Comparison of ENCODE assay signal across 1 cellular context in genomic region chr12:54416908-54417603, GRCh38.
TF ChIP-seq lines count a peak whose summit lies in the region.

No MANE protein-coding gene starts in this region.

TF ChIP-seq in GM12878, 131 proteins besides CTCF, POLR2A, EP300 and RAD21:
- TF ChIP-seq ZBTB4 (CRISPR knock-in tag; IDR thresholded peaks at IDR 0.05) (no peak), NR2C1 (IDR thresholded peaks at IDR 0.05) (no peak), SREBF1 (IDR thresholded peaks at IDR 0.05; ENCODE audit: low read length) (no peak), SMAD1 (IDR thresholded peaks at IDR 0.05; ENCODE audit: low read depth, partially characterized antibody) (peak; percentile 22), CEBPZ (IDR thresholded peaks at IDR 0.05; ENCODE audit: low read depth, low read length) (no peak), TAF1 (IDR thresholded peaks at IDR 0.05; ENCODE audit: borderline replicate concordance, low read depth, low read length) (no peak), PKNOX1 (IDR thresholded peaks at IDR 0.05) (no peak), SUZ12 (IDR thresholded peaks at IDR 0.05; ENCODE audit: unreplicated experiment) (no peak)
TF ChIP-seq in GM12878: peak in this region for 1.
